ENCODE assay signal across 28 cellular contexts in the genomic region with DNA sequence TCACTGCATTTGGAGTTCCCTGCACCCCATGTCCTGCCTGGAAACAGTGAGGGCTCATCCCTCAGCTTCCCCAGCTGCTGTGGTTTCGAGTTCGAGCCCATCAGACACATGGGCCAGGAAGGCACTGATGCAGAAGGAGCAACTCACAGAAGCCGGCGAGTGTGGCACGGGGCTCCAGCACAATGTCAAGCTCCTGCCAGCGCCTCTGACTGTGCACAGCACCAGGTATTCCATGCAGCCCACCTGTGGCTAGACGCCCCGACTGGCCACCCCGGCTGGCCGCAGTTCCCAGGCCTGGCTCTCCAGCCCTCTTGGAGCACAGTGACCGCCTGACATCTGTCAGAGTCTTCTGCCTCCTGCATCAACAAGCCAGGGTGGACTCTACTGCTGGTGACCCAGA.
"Had no signal": no experiment of that assay in that cellular context is flagged by ENCODE, and none has a peak within 500 bp of the region (broad histone marks: within the 10 kb centered on the region; RNA-seq: fewer than 3 reads in every experiment).

No MANE protein-coding gene starts in this region.

- ATAC-seq: effector memory CD8-positive, alpha-beta T cell; esophagus mucosa; foreskin keratinocyte; gastrocnemius medialis; gastroesophageal sphincter; heart right ventricle had no signal

- H3K27ac ChIP-seq: colonic mucosa, coronary artery, dorsolateral prefrontal cortex, epithelial cell of prostate, esophagus muscularis mucosa, esophagus squamous epithelium, foreskin keratinocyte, gastrocnemius medialis, gastroesophageal sphincter, heart left ventricle, heart right ventricle had no signal

- H3K4me1 ChIP-seq: colonic mucosa, foreskin keratinocyte, gastrocnemius medialis, heart right ventricle had no signal

- H3K4me3 ChIP-seq: colonic mucosa, coronary artery, dorsolateral prefrontal cortex, esophagus muscularis mucosa, esophagus squamous epithelium, gastrocnemius medialis, gastroesophageal sphincter, heart left ventricle, heart right ventricle had no signal

- FAIRE-seq: colon, endometrium, endothelial cell of umbilical vein, frontal cortex had no signal

- H3K36me3 ChIP-seq: colonic mucosa, esophagus muscularis mucosa, esophagus squamous epithelium, gastrocnemius medialis, gastroesophageal sphincter, heart left ventricle, heart right ventricle had no signal

- DNase-seq: colonic mucosa; cortex of kidney; dermis blood vessel endothelial cell; dorsolateral prefrontal cortex; effector CD4-positive, alpha-beta T cell; effector CD8-positive, alpha-beta T cell; effector memory CD4-positive, alpha-beta T cell; effector memory CD8-positive, alpha-beta T cell; endodermal cell; erythroblast; esophagus squamous epithelium; foreskin fibroblast; foreskin keratinocyte; foreskin melanocyte; gastrocnemius medialis; glutamatergic neuron; head of caudate nucleus; heart right ventricle had no signal

- H3K27me3 ChIP-seq: colonic mucosa, esophagus muscularis mucosa, gastroesophageal sphincter had no signal

- H3K9me3 ChIP-seq: colonic mucosa, esophagus squamous epithelium, gastrocnemius medialis had no signal
